In the genomic region with DNA sequence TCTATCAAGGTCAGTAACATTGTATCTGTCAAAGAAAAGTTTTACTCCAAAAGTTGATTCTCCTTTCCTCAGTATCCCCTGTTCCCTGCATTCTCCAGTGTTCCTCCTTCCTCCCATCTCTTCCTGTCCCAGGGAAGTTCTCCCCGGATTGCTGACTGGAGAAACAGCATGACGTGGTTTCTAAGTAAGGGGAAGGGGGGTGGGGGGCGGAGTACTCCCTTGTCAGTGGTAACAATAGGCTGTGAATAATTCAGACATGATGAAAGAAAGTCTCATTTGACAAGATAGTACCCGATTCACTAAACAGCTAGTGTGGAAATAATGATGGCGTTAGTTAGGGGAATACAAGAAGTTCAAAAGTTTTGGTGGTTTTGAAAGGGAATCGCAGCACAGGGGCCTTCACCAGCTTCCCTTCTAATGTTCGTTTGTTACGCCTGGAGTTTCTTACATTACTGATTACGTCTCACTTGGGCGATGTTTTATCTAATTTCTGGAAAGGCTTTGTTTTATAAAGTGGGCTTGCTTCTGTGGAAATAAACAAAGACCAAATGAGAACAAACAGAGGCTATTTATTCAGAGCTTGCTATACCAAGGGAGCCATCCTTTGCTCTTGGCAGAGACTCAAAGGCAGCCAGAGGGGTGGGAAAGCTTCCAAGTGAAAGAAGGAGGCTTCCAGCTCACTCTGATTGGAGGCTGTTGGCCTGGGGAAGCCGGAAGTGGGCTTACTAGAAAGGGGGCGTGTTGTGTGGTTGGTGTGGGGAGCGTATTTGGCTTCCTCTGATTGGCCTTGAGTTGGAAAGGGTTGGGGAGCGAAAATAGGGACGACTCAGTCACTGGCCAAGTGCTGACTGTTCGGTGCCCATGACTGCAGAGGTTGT, we compare ENCODE assay signal across 1 cellular context.
TF ChIP-seq lines count a peak whose summit lies in the region.

No MANE protein-coding gene starts in this region.

TF ChIP-seq in IMR-90, 13 proteins besides CTCF, POLR2A, EP300 and RAD21:
- no peak for TF ChIP-seq RFX5 (IDR thresholded peaks at IDR 0.05; ENCODE audit: low read depth, low read length)
- TF ChIP-seq FOS (IDR thresholded peaks at IDR 0.05; ENCODE audit: low read depth, low read length), result no peak
- TF ChIP-seq RCOR1 (IDR thresholded peaks at IDR 0.05; ENCODE audit: insufficient replicate concordance, low read length), result no peak
- no peak for TF ChIP-seq MAZ (IDR thresholded peaks at IDR 0.05; ENCODE audit: borderline replicate concordance, low read depth, low read length)
- TF ChIP-seq NFE2L2 (IDR thresholded peaks at IDR 0.05; ENCODE audit: low read depth, low read length), result no peak
- TF ChIP-seq BHLHE40 (IDR thresholded peaks at IDR 0.05; ENCODE audit: low read depth, low read length), result no peak
- no peak for TF ChIP-seq CEBPB (IDR thresholded peaks at IDR 0.05; ENCODE audit: low read depth, low read length)
- TF ChIP-seq MAFK (IDR thresholded peaks at IDR 0.05; ENCODE audit: low read depth, low read length), result no peak
- TF ChIP-seq, protein P1, sequence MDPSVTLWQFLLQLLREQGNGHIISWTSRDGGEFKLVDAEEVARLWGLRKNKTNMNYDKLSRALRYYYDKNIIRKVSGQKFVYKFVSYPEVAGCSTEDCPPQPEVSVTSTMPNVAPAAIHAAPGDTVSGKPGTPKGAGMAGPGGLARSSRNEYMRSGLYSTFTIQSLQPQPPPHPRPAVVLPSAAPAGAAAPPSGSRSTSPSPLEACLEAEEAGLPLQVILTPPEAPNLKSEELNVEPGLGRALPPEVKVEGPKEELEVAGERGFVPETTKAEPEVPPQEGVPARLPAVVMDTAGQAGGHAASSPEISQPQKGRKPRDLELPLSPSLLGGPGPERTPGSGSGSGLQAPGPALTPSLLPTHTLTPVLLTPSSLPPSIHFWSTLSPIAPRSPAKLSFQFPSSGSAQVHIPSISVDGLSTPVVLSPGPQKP (IDR thresholded peaks at IDR 0.05; ENCODE audit: borderline replicate concordance, low read depth, low read length), result no peak
- no peak for TF ChIP-seq MXI1 (IDR thresholded peaks at IDR 0.05; ENCODE audit: borderline replicate concordance, low read depth, low read length)
- no peak for TF ChIP-seq SMC3 (IDR thresholded peaks at IDR 0.05; ENCODE audit: low read depth, low read length)
- no peak for TF ChIP-seq CHD1 (IDR thresholded peaks at IDR 0.05; ENCODE audit: low read depth, low read length)
- TF ChIP-seq, protein P2, sequence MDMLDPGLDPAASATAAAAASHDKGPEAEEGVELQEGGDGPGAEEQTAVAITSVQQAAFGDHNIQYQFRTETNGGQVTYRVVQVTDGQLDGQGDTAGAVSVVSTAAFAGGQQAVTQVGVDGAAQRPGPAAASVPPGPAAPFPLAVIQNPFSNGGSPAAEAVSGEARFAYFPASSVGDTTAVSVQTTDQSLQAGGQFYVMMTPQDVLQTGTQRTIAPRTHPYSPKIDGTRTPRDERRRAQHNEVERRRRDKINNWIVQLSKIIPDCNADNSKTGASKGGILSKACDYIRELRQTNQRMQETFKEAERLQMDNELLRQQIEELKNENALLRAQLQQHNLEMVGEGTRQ (IDR thresholded peaks at IDR 0.05; ENCODE audit: low read depth, low read length), result no peak
